8 cellular contexts compared by ENCODE assay signal in genomic region chr6:166341915-166342292, GRCh38.
DNase-seq lines count a peak whose midpoint lies in the region; ATAC-seq lines count a peak whose summit lies in the region.

No MANE protein-coding gene starts in this region.

- no peaks in the 10 kb centered on the region for H3K9me3 ChIP-seq in iPS-18a (ENCODE audit: control insufficient read depth, low read depth, low read length)

- peak overlapping the region; percentile 86 for H3K27ac Mint-ChIP-seq in activated naive CD8-positive, alpha-beta T cell treated with anti-CD3 and anti-CD28 coated beads, Interleukin-2, amount 50 U/mL, for 24 hours

- H3K79me2 ChIP-seq in ACC112 (ENCODE audit: control insufficient read depth, insufficient read depth, low read length, unreplicated experiment): peaks cover 54% of the 10 kb centered on the region

- H3K4me3 ChIP-seq in ACC112 (ENCODE audit: low read depth, low read length): peak overlapping the region; percentile 89
- H3K4me3 ChIP-seq in iPS-18a (ENCODE audit: low read length): peak overlapping the region; percentile 92

- H3K9ac ChIP-seq in iPS-18a (ENCODE audit: low read length): peak overlapping the region; percentile 80

- H3K27me3 ChIP-seq in ACC112 (ENCODE audit: insufficient read depth, low read length) (peaks cover 9% of the 10 kb centered on the region), iPS-18a (ENCODE audit: control insufficient read depth, insufficient read depth, low read length) (no peaks in the 10 kb centered on the region)

- H3K4me1 ChIP-seq in ACC112 (ENCODE audit: control insufficient read depth, insufficient read depth, low read length, unreplicated experiment) (peaks cover 12% of the 10 kb centered on the region), iPS-18a (ENCODE audit: control insufficient read depth, low read depth, low read length) (peaks cover 10% of the 10 kb centered on the region)

- peaks cover 13% of the 10 kb centered on the region for H3K36me3 Mint-ChIP-seq in activated naive CD8-positive, alpha-beta T cell treated with anti-CD3 and anti-CD28 coated beads, Interleukin-2, amount 50 U/mL, for 24 hours (ENCODE audit: low read depth)

- no peaks in the 10 kb centered on the region for H3K9me3 Mint-ChIP-seq in activated naive CD8-positive, alpha-beta T cell treated with anti-CD3 and anti-CD28 coated beads, Interleukin-2, amount 50 U/mL, for 24 hours

- peak; percentile 22 for DNase-seq in activated naive CD8-positive, alpha-beta T cell treated with anti-CD3 and anti-CD28 coated beads, Interleukin-2, amount 50 U/mL, for 24 hours
- DNase-seq in stimulated activated naive CD8-positive, alpha-beta T cell treated with anti-CD3 and anti-CD28 coated beads, Interleukin-15, Interleukin-2, amounts not matched to agents 100 U/mL and 50 U/mL, for 24 hours: no peak
- no peak for DNase-seq in NCI-H2081 (lab: John Stamatoyannopoulos, UW)
- DNase-seq in AML-193 (lab: John Stamatoyannopoulos, UW): no peak

- H3K27me3 Mint-ChIP-seq in activated naive CD8-positive, alpha-beta T cell treated with anti-CD3 and anti-CD28 coated beads, Interleukin-2, amount 50 U/mL, for 24 hours: no peaks in the 10 kb centered on the region

- H3K36me3 ChIP-seq in ACC112 (ENCODE audit: insufficient read depth, low read length) (peaks cover 4% of the 10 kb centered on the region; the same call in 1 of the 2 replicates), iPS-18a (ENCODE audit: control insufficient read depth, low read depth, low read length) (peaks cover 10% of the 10 kb centered on the region)

- ATAC-seq in HG02852 (IDR thresholded peaks at IDR 0.05; ENCODE audit: unreplicated experiment) (peak; percentile 0), GM19023 (IDR thresholded peaks at IDR 0.05; ENCODE audit: unreplicated experiment) (no peak)
- ATAC-seq in activated naive CD8-positive, alpha-beta T cell treated with anti-CD3 and anti-CD28 coated beads, Interleukin-2, amount 50 U/mL, for 24 hours: peak; percentile 9
- peak; percentile 1 for ATAC-seq in stimulated activated naive CD8-positive, alpha-beta T cell treated with anti-CD3 and anti-CD28 coated beads, Interleukin-15, Interleukin-2, amounts not matched to agents 100 U/mL and 50 U/mL, for 24 hours

- H2AFZ ChIP-seq in ACC112 (ENCODE audit: low read length, unreplicated experiment): peak overlapping the region; percentile 83

- peak overlapping the region; percentile 89 for H3K4me3 Mint-ChIP-seq in activated naive CD8-positive, alpha-beta T cell treated with anti-CD3 and anti-CD28 coated beads, Interleukin-2, amount 50 U/mL, for 24 hours

- H3K27ac ChIP-seq in ACC112 (ENCODE audit: low read depth, low read length) (peak overlapping the region; percentile 30; the same call in 1 of the 2 replicates), iPS-18a (ENCODE audit: low read length) (no peak overlapping the region)

- peaks cover 24% of the 10 kb centered on the region for H3K4me1 Mint-ChIP-seq in activated naive CD8-positive, alpha-beta T cell treated with anti-CD3 and anti-CD28 coated beads, Interleukin-2, amount 50 U/mL, for 24 hours
